14 cellular contexts compared by ENCODE assay signal in genomic region chr16:57646388-57647039, GRCh38. TPM values are rescaled to one million over a fixed set of nuclear protein-coding genes. Genes with fewer than 3 reads are reported as not detected.
DNase-seq lines count a peak whose midpoint lies in the region; ATAC-seq, FAIRE-seq and TF ChIP-seq lines count a peak whose summit lies in the region.
"Had no signal": no experiment of that assay in that cellular context is flagged by ENCODE, and none has a peak within 500 bp of the region (broad histone marks: within the 10 kb centered on the region; RNA-seq: fewer than 3 reads in every experiment).

No MANE protein-coding gene starts in this region.

- ATAC-seq in activated naive CD8-positive, alpha-beta T cell treated with anti-CD3 and anti-CD28 coated beads, Interleukin-2, amount 50 U/mL, for 24 hours, result peak; percentile 33
- peak; percentile 68 for ATAC-seq in stimulated activated effector memory CD8-positive, alpha-beta T cell treated with anti-CD3 and anti-CD28 coated beads, Interleukin-12 subunit alpha, Interleukin-12 subunit beta, amount 100 ng/mL, for 72 hours
- no peak for ATAC-seq in GM19328 (IDR thresholded peaks at IDR 0.05; ENCODE audit: unreplicated experiment)

- H3K9me2 ChIP-seq in GM23248 (ENCODE audit: insufficient read depth), result no peaks in the 10 kb centered on the region
- no peaks in the 10 kb centered on the region for H3K9me2 ChIP-seq in Karpas-422 (replicated peaks; ENCODE audit: insufficient read depth, low read length)

- in situ Hi-C loops in GM23248 (cut with MboI), result no loop called here

- H3K9ac ChIP-seq in GM23248 (no peak overlapping the region), keratinocyte (ENCODE audit: control insufficient read depth, extremely low read depth, insufficient read depth, low read length) (peak overlapping the region; percentile 29), Karpas-422 (ENCODE audit: low read length) (no peak overlapping the region)

- no peaks in the 10 kb centered on the region for H3K27me3 Mint-ChIP-seq in activated naive CD8-positive, alpha-beta T cell treated with anti-CD3 and anti-CD28 coated beads, Interleukin-2, amount 50 U/mL, for 24 hours

- peaks cover 28% of the 10 kb centered on the region for H3K4me1 Mint-ChIP-seq in activated naive CD8-positive, alpha-beta T cell treated with anti-CD3 and anti-CD28 coated beads, Interleukin-2, amount 50 U/mL, for 24 hours
- peaks cover 57% of the 10 kb centered on the region for H3K4me1 Mint-ChIP-seq in stimulated activated effector memory CD8-positive, alpha-beta T cell treated with anti-CD3 and anti-CD28 coated beads, Interleukin-12 subunit alpha, Interleukin-12 subunit beta, amount 100 ng/mL, for 72 hours

- no peaks in the 10 kb centered on the region for H3F3A ChIP-seq in GM23248 (ENCODE audit: insufficient read depth)

- H3K79me2 ChIP-seq in GM23248 (ENCODE audit: insufficient read depth) (no peaks in the 10 kb centered on the region), keratinocyte (ENCODE audit: control insufficient read depth, insufficient read depth, low read length) (peaks cover 8% of the 10 kb centered on the region), Karpas-422 (ENCODE audit: low read length) (no peaks in the 10 kb centered on the region)

- no peak for TF ChIP-seq CTCF in keratinocyte (optimal IDR thresholded peaks at IDR 0.05 in 1 of 3, IDR thresholded peaks at IDR 0.05 in 1 of 3, conservative IDR thresholded peaks at IDR 0.05 in 1 of 3; ENCODE audit: extremely low read depth in 1 of 3, insufficient read depth in 2 of 3, low read length in 3 of 3)

- no peak overlapping the region for H2AFZ ChIP-seq in GM23248
- no peak overlapping the region for H2AFZ ChIP-seq in keratinocyte (ENCODE audit: control insufficient read depth, low read length)
- H2AFZ ChIP-seq in Karpas-422 (ENCODE audit: low read length), result no peak overlapping the region

- H3K9me3 ChIP-seq in GM23248 (ENCODE audit: low read depth) (no peaks in the 10 kb centered on the region), keratinocyte (ENCODE audit: control insufficient read depth, low read depth, low read length) (no peaks in the 10 kb centered on the region), Karpas-422 (ENCODE audit: low read length) (no peaks in the 10 kb centered on the region)
- H3K9me3 ChIP-seq: Caco-2 had no signal

- no peaks in the 10 kb centered on the region for H3K9me3 Mint-ChIP-seq in activated naive CD8-positive, alpha-beta T cell treated with anti-CD3 and anti-CD28 coated beads, Interleukin-2, amount 50 U/mL, for 24 hours
- no peaks in the 10 kb centered on the region for H3K9me3 Mint-ChIP-seq in stimulated activated effector memory CD8-positive, alpha-beta T cell treated with anti-CD3 and anti-CD28 coated beads, Interleukin-12 subunit alpha, Interleukin-12 subunit beta, amount 100 ng/mL, for 72 hours

- H4K20me1 ChIP-seq in GM23248 (ENCODE audit: insufficient read depth) (no peaks in the 10 kb centered on the region), keratinocyte (ENCODE audit: control insufficient read depth, extremely low read depth, insufficient read depth, low read length) (peaks cover 3% of the 10 kb centered on the region), Karpas-422 (ENCODE audit: insufficient read depth, low read depth, low read length) (no peaks in the 10 kb centered on the region)

- no peak for FAIRE-seq in keratinocyte (lab: Jason Lieb, UNC)
- FAIRE-seq: RCC 7860 had no signal

- no peaks in the 10 kb centered on the region for H3K27me3 ChIP-seq in GM23248 (replicated peaks; ENCODE audit: insufficient read depth)
- H3K27me3 ChIP-seq in keratinocyte (ENCODE audit: control insufficient read depth, extremely low read depth, insufficient read depth, low read length), result no peaks in the 10 kb centered on the region
- H3K27me3 ChIP-seq in Karpas-422 (ENCODE audit: low read length), result no peaks in the 10 kb centered on the region

- DNase-seq in GM23248, result peak; percentile 27
- peak; percentile 28 for DNase-seq in activated naive CD8-positive, alpha-beta T cell treated with anti-CD3 and anti-CD28 coated beads, Interleukin-2, amount 50 U/mL, for 24 hours
- no peak for DNase-seq in keratinocyte (ENCODE audit: low read depth, low spot score)
- no peak for DNase-seq in stimulated activated effector memory CD8-positive, alpha-beta T cell treated with anti-CD3 and anti-CD28 coated beads, Interleukin-12 subunit alpha, Interleukin-12 subunit beta, amount 100 ng/mL, for 72 hours (ENCODE audit: low spot score in 2 of 2)
- no peak for DNase-seq in D341Med (ENCODE audit: low spot score)
- DNase-seq in Karpas-422, result no peak
- DNase-seq: amniotic stem cell; Caco-2; hippocampal formation; posterior cingulate gyrus; stimulated activated CD4-positive, alpha-beta T cell treated with anti-CD3 and anti-CD28 coated beads, Interleukin-4, amount 100 ng/mL, for 1 hour had no signal

- H3K27ac ChIP-seq in GM23248, result no peak overlapping the region
- peak overlapping the region; percentile 28 for H3K27ac ChIP-seq in keratinocyte (ENCODE audit: control insufficient read depth, insufficient read depth, low read length)
- no peak overlapping the region for H3K27ac ChIP-seq in Karpas-422 (ENCODE audit: low read length)

- peaks cover 2% of the 10 kb centered on the region for H3K36me3 Mint-ChIP-seq in activated naive CD8-positive, alpha-beta T cell treated with anti-CD3 and anti-CD28 coated beads, Interleukin-2, amount 50 U/mL, for 24 hours (ENCODE audit: low read depth)
- H3K36me3 Mint-ChIP-seq in stimulated activated effector memory CD8-positive, alpha-beta T cell treated with anti-CD3 and anti-CD28 coated beads, Interleukin-12 subunit alpha, Interleukin-12 subunit beta, amount 100 ng/mL, for 72 hours, result peaks cover 66% of the 10 kb centered on the region

- dilution Hi-C loops in keratinocyte (cut with MboI; ENCODE audit: extremely low pct_ligation_motif_present, low sequenced_read_pairs), result no loop called here

- H3K4me2 ChIP-seq in GM23248 (ENCODE audit: unreplicated experiment) (no peak overlapping the region), keratinocyte (ENCODE audit: control insufficient read depth, extremely low read depth, insufficient read depth, low read depth, low read length) (no peak overlapping the region), Karpas-422 (ENCODE audit: low read depth, low read length, poor library complexity, severe bottlenecking) (no peak overlapping the region)

- H3K4me1 ChIP-seq in GM23248 (ENCODE audit: insufficient read depth) (peaks cover 26% of the 10 kb centered on the region), keratinocyte (ENCODE audit: control insufficient read depth, extremely low read depth, insufficient read depth, low read length) (peaks cover 47% of the 10 kb centered on the region), Karpas-422 (ENCODE audit: low read length) (no peaks in the 10 kb centered on the region)

- peaks cover 2% of the 10 kb centered on the region for H3K9me1 ChIP-seq in keratinocyte (ENCODE audit: control insufficient read depth, extremely low read depth, insufficient read depth, low read length)

- no peaks in the 10 kb centered on the region for H3K36me3 ChIP-seq in GM23248 (ENCODE audit: low read depth)
- peaks cover 27 to 28% of the 10 kb centered on the region in 2 experiments for H3K36me3 ChIP-seq in keratinocyte (ENCODE audit: control insufficient read depth in 2 of 2, extremely low read depth in 1 of 2, insufficient read depth in 2 of 2, low read length in 2 of 2)
- H3K36me3 ChIP-seq in Karpas-422 (ENCODE audit: insufficient read depth, low read length), result no peaks in the 10 kb centered on the region

- H3K4me3 Mint-ChIP-seq in activated naive CD8-positive, alpha-beta T cell treated with anti-CD3 and anti-CD28 coated beads, Interleukin-2, amount 50 U/mL, for 24 hours, result no peak overlapping the region
- H3K4me3 Mint-ChIP-seq in stimulated activated effector memory CD8-positive, alpha-beta T cell treated with anti-CD3 and anti-CD28 coated beads, Interleukin-12 subunit alpha, Interleukin-12 subunit beta, amount 100 ng/mL, for 72 hours, result peak overlapping the region; percentile 66

- peak overlapping the region; percentile 52 for H3K27ac Mint-ChIP-seq in activated naive CD8-positive, alpha-beta T cell treated with anti-CD3 and anti-CD28 coated beads, Interleukin-2, amount 50 U/mL, for 24 hours
- H3K27ac Mint-ChIP-seq in stimulated activated effector memory CD8-positive, alpha-beta T cell treated with anti-CD3 and anti-CD28 coated beads, Interleukin-12 subunit alpha, Interleukin-12 subunit beta, amount 100 ng/mL, for 72 hours, result peak overlapping the region; percentile 93

- WGBS in GM23248 (ENCODE audit: low coverage in 1 of 2, low lambda C conversion rate in 2 of 2, missing lambda C conversion rate in 2 of 2), 2 experiments, result 84 to 87% methylated on average over 13 to 14 of the region's 14 CpGs

- H3K4me3 ChIP-seq in GM23248 (no peak overlapping the region), keratinocyte (ENCODE audit: control insufficient read depth in 2 of 3, extremely low read depth in 1 of 3, insufficient read depth in 2 of 3, low read depth in 1 of 3, low read length in 3 of 3) (no peak overlapping the region), Karpas-422 (ENCODE audit: low read length) (no peak overlapping the region)

RNA-seq across cellular contexts. Expression of gene ADGRG1, which starts 18.1 kb away (rescaled TPM):
- total RNA-seq in GM23248 (2014; rRNA removed; shearing (Covaris generic)), result 0.54 and 0.89 TPM in 2 replicates
- polyA plus RNA-seq in GM23248 (2016; fragmentation: Nextera tagmentation; extraction: Ambion mirVana), result 0.58 and 1.2 TPM in 2 replicates
- polyA plus RNA-seq in keratinocyte, result 28.4 to 94.9 TPM (median 38.4 TPM) in 3 replicates
- 47.7 TPM for polyA plus RNA-seq in keratinocyte (2011; ENCODE audit: low read depth)
- 37.4 and 46.7 TPM in 2 replicates for polyA plus RNA-seq in keratinocyte (2011; cell fraction: cytosol; rRNA removed)
- polyA plus RNA-seq in keratinocyte (2011; cell fraction: nucleus; rRNA removed), result 182 and 187 TPM in 2 replicates
- polyA plus RNA-seq in keratinocyte (2012; ENCODE audit: low replicate concordance), result 114 and 163 TPM in 2 replicates
- polyA minus RNA-seq in keratinocyte, result 44.0 to 194 TPM (median 63.1 TPM) in 3 replicates
- polyA minus RNA-seq in keratinocyte (2011; cell fraction: cytosol; rRNA and poly(A)+ RNA removed), result 65.6 TPM
- polyA minus RNA-seq in keratinocyte (2011; cell fraction: nucleus; rRNA and poly(A)+ RNA removed), result 116 and 131 TPM in 2 replicates
- total RNA-seq in Karpas-422 (2014; rRNA removed; shearing (Covaris generic); ENCODE audit: low replicate concordance), result not detected in 2 replicates

RNA-seq across cellular contexts. Expression of gene ADGRG3, which starts 21.6 kb away (rescaled TPM):
- total RNA-seq in GM23248 (2014; rRNA removed; shearing (Covaris generic)), result not detected in 2 replicates
- polyA plus RNA-seq in GM23248 (2016; fragmentation: Nextera tagmentation; extraction: Ambion mirVana) (not detected in 2 replicates), keratinocyte (not detected in 3 replicates)
- not detected for polyA plus RNA-seq in keratinocyte (2011; ENCODE audit: low read depth)
- not detected in 2 replicates for polyA plus RNA-seq in keratinocyte (2011; cell fraction: cytosol; rRNA removed)
- polyA plus RNA-seq in keratinocyte (2011; cell fraction: nucleus; rRNA removed), result 0.04 and 0.16 TPM in 2 replicates
- polyA plus RNA-seq in keratinocyte (2012; ENCODE audit: low replicate concordance), result not detected in 2 replicates
- 0.16 TPM in 1 of 3 replicates, not detected in the others for polyA minus RNA-seq in keratinocyte
- not detected for polyA minus RNA-seq in keratinocyte (2011; cell fraction: cytosol; rRNA and poly(A)+ RNA removed)
- not detected in 2 replicates for polyA minus RNA-seq in keratinocyte (2011; cell fraction: nucleus; rRNA and poly(A)+ RNA removed)
- not detected in 2 replicates for total RNA-seq in Karpas-422 (2014; rRNA removed; shearing (Covaris generic); ENCODE audit: low replicate concordance)

RNA-seq across cellular contexts. Expression of gene DRC7, which starts 48.1 kb away (rescaled TPM):
- not detected in 2 replicates for total RNA-seq in GM23248 (2014; rRNA removed; shearing (Covaris generic))
- not detected in 2 replicates for polyA plus RNA-seq in GM23248 (2016; fragmentation: Nextera tagmentation; extraction: Ambion mirVana)
- polyA plus RNA-seq in keratinocyte, result not detected in 3 replicates
- polyA plus RNA-seq in keratinocyte (2011; ENCODE audit: low read depth), result not detected
- polyA plus RNA-seq in keratinocyte (2011; cell fraction: cytosol; rRNA removed), result not detected in 2 replicates
- not detected in 2 replicates for polyA plus RNA-seq in keratinocyte (2011; cell fraction: nucleus; rRNA removed)
- not detected in 2 replicates for polyA plus RNA-seq in keratinocyte (2012; ENCODE audit: low replicate concordance)
- polyA minus RNA-seq in keratinocyte, result not detected in 3 replicates
- polyA minus RNA-seq in keratinocyte (2011; cell fraction: cytosol; rRNA and poly(A)+ RNA removed), result not detected
- polyA minus RNA-seq in keratinocyte (2011; cell fraction: nucleus; rRNA and poly(A)+ RNA removed), result not detected in 2 replicates
- total RNA-seq in Karpas-422 (2014; rRNA removed; shearing (Covaris generic); ENCODE audit: low replicate concordance), result not detected in 2 replicates
- total RNA-seq: mesenteric fat pad had no signal

Comparison
In these comparisons a context has a peak if more than half of its experiments do, and no peak if none do; other contexts are left out.
1. DNase-seq: peak in GM23248 (single experiment) and activated naive CD8-positive, alpha-beta T cell treated with anti-CD3 and anti-CD28 coated beads, Interleukin-2, amount 50 U/mL, for 24 hours (single experiment); none in keratinocyte (single experiment), stimulated activated effector memory CD8-positive, alpha-beta T cell treated with anti-CD3 and anti-CD28 coated beads, Interleukin-12 subunit alpha, Interleukin-12 subunit beta, amount 100 ng/mL, for 72 hours (0 of 2), D341Med (single experiment) and Karpas-422 (single experiment).